In genomic region chr5:165502893-165503696, GRCh38 we compare ENCODE assay signal across 17 cellular contexts.
DNase-seq lines count a peak whose midpoint lies in the region; ATAC-seq, FAIRE-seq and TF ChIP-seq lines count a peak whose summit lies in the region.
"Had no signal": no experiment of that assay in that cellular context is flagged by ENCODE, and none has a peak within 500 bp of the region (broad histone marks: within the 10 kb centered on the region; RNA-seq: fewer than 3 reads in every experiment).

No MANE protein-coding gene starts in this region.

- H2AFZ ChIP-seq in MM.1S (ENCODE audit: low read length) (no peak overlapping the region), GM12878 (ENCODE audit: control insufficient read depth, low read depth, low read length) (no peak overlapping the region)

- WGBS in GM12878 (ENCODE audit: insufficient coverage, insufficient replicate concordance, low lambda C conversion rate, missing lambda C conversion rate) = 17% methylated on average over 11 of the region's 11 CpGs
- WGBS in mesendoderm (ENCODE audit: extremely low coverage, insufficient coverage, low lambda C conversion rate) = no CpG with 5 or more reads among the region's 11 CpGs

- H3K36me3 ChIP-seq in MM.1S (replicated peaks; ENCODE audit: insufficient read depth, low read length) (no peaks in the 10 kb centered on the region), GM12878 (ENCODE audit: control insufficient read depth in 2 of 2, insufficient read depth in 2 of 2, low read length in 1 of 2) (no peaks in the 10 kb centered on the region), mesendoderm (ENCODE audit: control insufficient read depth, insufficient read depth, low read length) (no peaks in the 10 kb centered on the region)
- H3K36me3 ChIP-seq: ascending aorta, MG63, right lobe of liver, tibial artery had no signal

- no peak for TF ChIP-seq EP300 in GM12878 (IDR thresholded peaks at IDR 0.05; ENCODE audit: borderline replicate concordance in 1 of 2, control insufficient read depth in 1 of 2, low read depth in 2 of 2, low read length in 2 of 2)

- H4K20me1 ChIP-seq in MM.1S (ENCODE audit: insufficient read depth, low read length) (no peaks in the 10 kb centered on the region), GM12878 (ENCODE audit: control insufficient read depth, insufficient read depth) (no peaks in the 10 kb centered on the region)

- POLR2A ChIA-PET in AG04450 (lab: Yijun Ruan, JAX) (no interaction called here), GM12878 (lab: Charles Lee) (no interaction called here), WTC11 (lab: Charles Lee) (no interaction called here)

- no peak overlapping the region for H4K5ac ChIP-seq in mesendoderm (ENCODE audit: low read length)

- H3K27me3 Mint-ChIP-seq in WTC11 (ENCODE audit: low read depth) (no peaks in the 10 kb centered on the region), glutamatergic neuron (ENCODE audit: unreplicated experiment) (no peaks in the 10 kb centered on the region)
- H3K27me3 Mint-ChIP-seq: B cell had no signal

- ATAC-seq in GM12878 (peak; percentile 30; the same call in 2 of the 3 replicates), WTC11 (no peak)

- no peak for TF ChIP-seq RAD21 in GM12878 (IDR thresholded peaks at IDR 0.05; ENCODE audit: insufficient read depth, low read depth, low read length)

- TF ChIP-seq CTCF in AG04450 (IDR thresholded peaks at IDR 0.05; ENCODE audit: low read depth, low read length) (no peak), MM.1S (IDR thresholded peaks at IDR 0.05; ENCODE audit: low read length) (no peak), GM12878 (IDR thresholded peaks at IDR 0.05 in 2 of 3, conservative IDR thresholded peaks at IDR 0.05 in 1 of 3; ENCODE audit: control insufficient read depth in 2 of 3, extremely low read depth in 1 of 3, insufficient read depth in 1 of 3, low read depth in 3 of 3, low read length in 3 of 3) (no peak), WTC11 (IDR thresholded peaks at IDR 0.05) (no peak), glutamatergic neuron (IDR thresholded peaks at IDR 0.05; ENCODE audit: partially characterized antibody, unreplicated experiment) (no peak)

- intact Hi-C loops in GM12878 (cut with micrococcal nuclease; ENCODE audit: unreplicated experiment) = no loop called here

- no peak overlapping the region for H2BK120ac ChIP-seq in mesendoderm (ENCODE audit: low read depth, low read length)

- peaks cover 22% of the 10 kb centered on the region for H3K4me1 Mint-ChIP-seq in WTC11
- H3K4me1 Mint-ChIP-seq in glutamatergic neuron (ENCODE audit: low read depth, unreplicated experiment) = peaks cover 4% of the 10 kb centered on the region
- H3K4me1 Mint-ChIP-seq: B cell, neural crest cell had no signal

- H3K9me3 ChIP-seq in AG04450 (ENCODE audit: control insufficient read depth, insufficient read depth, low read length) (no peaks in the 10 kb centered on the region), MM.1S (replicated peaks; ENCODE audit: insufficient read depth, low read length) (no peaks in the 10 kb centered on the region; the same call in 1 of the 2 replicates), GM12878 (replicated peaks; ENCODE audit: control insufficient read depth, insufficient read depth, low read length) (no peaks in the 10 kb centered on the region)
- H3K9me3 ChIP-seq: right lobe of liver had no signal

- no peak overlapping the region for H2BK5ac ChIP-seq in mesendoderm (ENCODE audit: low read length)

- H4K8ac ChIP-seq in mesendoderm (ENCODE audit: low read depth, low read length) = no peak overlapping the region

- RAD21 ChIA-PET in GM12878 (lab: Charles Lee; ENCODE audit: unreplicated experiment) = no interaction called here

- no peak for FAIRE-seq in GM12878 (lab: Jason Lieb, UNC)
- FAIRE-seq: TTC549 had no signal

- H2AK5ac ChIP-seq in mesendoderm (ENCODE audit: low read length) = no peak overlapping the region

- DNase-seq in AG04450 (ENCODE audit: low read depth, low spot score) (no peak), MM.1S (no peak), GM12878 (ENCODE audit: low read depth, low spot score) (no peak), mesendoderm (peak; percentile 45), activated gamma-delta T cell treated with Interleukin-2 at 50 U/mL for 16 hours (no peak), WTC11 (ENCODE audit: low spot score) (no peak), SKM-1 (lab: John Stamatoyannopoulos, UW; ENCODE audit: unreplicated experiment) (no peak), glutamatergic neuron (no peak)
- DNase-seq: MG63; right lobe of liver; stimulated activated CD4-positive, alpha-beta T cell treated with anti-CD3 and anti-CD28 coated beads, Interleukin-4, amount 100 ng/mL, for 1 hour; tibial artery had no signal

- TF ChIP-seq POLR2A in GM12878 (IDR thresholded peaks at IDR 0.05; ENCODE audit: low read depth, low read length) = no peak

- no peaks in the 10 kb centered on the region for H3K79me1 ChIP-seq in mesendoderm (ENCODE audit: low read length)

- peak overlapping the region; percentile 53 for H3K4me3 ChIP-seq in AG04450 (ENCODE audit: low read depth, low read length)
- H3K4me3 ChIP-seq in MM.1S (ENCODE audit: low read length) = no peak overlapping the region
- no peak overlapping the region for H3K4me3 ChIP-seq in GM12878
- H3K4me3 ChIP-seq in mesendoderm (ENCODE audit: low read length) = no peak overlapping the region
- H3K4me3 ChIP-seq: ascending aorta, lung, MG63, right lobe of liver, tibial artery had no signal

- in situ Hi-C loops in GM12878 (cut with MboI) = no loop called here

- BruUV-seq in GM12878 (replicated peaks; lab: Mats Ljungman, UMichigan) = no TSS peak

- no peak overlapping the region for H3K9ac ChIP-seq in MM.1S (ENCODE audit: low read length)
- no peak overlapping the region for H3K9ac ChIP-seq in GM12878 (ENCODE audit: control insufficient read depth, insufficient read depth, low read length)
- no peak overlapping the region for H3K9ac ChIP-seq in mesendoderm (ENCODE audit: low read length)

- H3K27ac Mint-ChIP-seq in WTC11 (no peak overlapping the region; the same call in 1 of the 2 replicates), glutamatergic neuron (ENCODE audit: unreplicated experiment) (no peak overlapping the region)
- H3K27ac Mint-ChIP-seq: B cell had no signal

- H3K18ac ChIP-seq in mesendoderm (ENCODE audit: low read length) = no peak overlapping the region

- no peaks in the 10 kb centered on the region for H3F3A ChIP-seq in MM.1S (ENCODE audit: insufficient read depth, low read length)

- H3K4me2 ChIP-seq in MM.1S (ENCODE audit: low read depth, low read length) (0 out of 2 replicates have a peak overlapping the region, but pooled peaks have one; percentile 25), GM12878 (ENCODE audit: control insufficient read depth, insufficient read depth) (no peak overlapping the region), mesendoderm (ENCODE audit: low read length) (no peak overlapping the region)

- H3K4me1 ChIP-seq in MM.1S (ENCODE audit: low read length) (no peaks in the 10 kb centered on the region), GM12878 (ENCODE audit: control insufficient read depth, insufficient read depth, low read length) (no peaks in the 10 kb centered on the region), mesendoderm (ENCODE audit: control insufficient read depth, low read depth, low read length) (no peaks in the 10 kb centered on the region)
- H3K4me1 ChIP-seq: ascending aorta, right lobe of liver, tibial artery had no signal

- H3K4me3 Mint-ChIP-seq in WTC11 (no peak overlapping the region), glutamatergic neuron (ENCODE audit: unreplicated experiment) (no peak overlapping the region)
- H3K4me3 Mint-ChIP-seq: B cell, neural crest cell had no signal

- CTCF ChIA-PET in AG04450 (lab: Charles Lee) (interaction anchor here (1.0 to 1.4 kb wide), 2 partner anchors 45 to 127 kb away, joined by 4 to 6 read pairs; no protein-coding TSS in a partner anchor), GM12878 (lab: Yijun Ruan, JAX) (no interaction called here), WTC11 (lab: Charles Lee) (interaction anchor here (0.5 to 0.6 kb wide), 2 partner anchors 11 to 277 kb away, joined by 4 read pairs; no protein-coding TSS in a partner anchor)

- H3K4ac ChIP-seq in mesendoderm (ENCODE audit: low read depth, low read length) = no peak overlapping the region

- no peak overlapping the region for H3K56ac ChIP-seq in mesendoderm (ENCODE audit: low read length)

- H3K27ac ChIP-seq in AG04450 (ENCODE audit: low read depth, low read length) (no peak overlapping the region), MM.1S (ENCODE audit: low read length) (no peak overlapping the region), GM12878 (ENCODE audit: control insufficient read depth, insufficient read depth) (no peak overlapping the region), mesendoderm (ENCODE audit: low read depth, low read length) (no peak overlapping the region)
- H3K27ac ChIP-seq: ascending aorta, right lobe of liver, tibial artery had no signal

- H3K79me2 ChIP-seq in MM.1S (ENCODE audit: low read length) (no peaks in the 10 kb centered on the region), GM12878 (ENCODE audit: control insufficient read depth, insufficient read depth, low read length) (no peaks in the 10 kb centered on the region), mesendoderm (ENCODE audit: control insufficient read depth, insufficient read depth, low read length) (no peaks in the 10 kb centered on the region)

- no peaks in the 10 kb centered on the region for H3K9me2 ChIP-seq in MM.1S (replicated peaks; ENCODE audit: insufficient read depth, low read length)

- no peak overlapping the region for H2BK15ac ChIP-seq in mesendoderm (replicated peaks; ENCODE audit: low read depth)

- H3K9me3 Mint-ChIP-seq in WTC11 = peaks cover 23% of the 10 kb centered on the region
- no peaks in the 10 kb centered on the region for H3K9me3 Mint-ChIP-seq in glutamatergic neuron (ENCODE audit: unreplicated experiment)

- H3K23ac ChIP-seq in mesendoderm (ENCODE audit: low read length) = no peak overlapping the region

- H3K36me3 Mint-ChIP-seq in WTC11 (peaks cover 15% of the 10 kb centered on the region), glutamatergic neuron (ENCODE audit: unreplicated experiment) (peaks cover 1% of the 10 kb centered on the region)

- no peaks in the 10 kb centered on the region for H3K27me3 ChIP-seq in AG04450 (ENCODE audit: control insufficient read depth, insufficient read depth, low read length)
- no peaks in the 10 kb centered on the region for H3K27me3 ChIP-seq in MM.1S (replicated peaks; ENCODE audit: insufficient read depth, low read length)
- H3K27me3 ChIP-seq in GM12878 (replicated peaks in 1 of 2; ENCODE audit: control insufficient read depth in 2 of 2, insufficient read depth in 2 of 2, low read length in 1 of 2) = no peaks in the 10 kb centered on the region
- no peaks in the 10 kb centered on the region for H3K27me3 ChIP-seq in mesendoderm (ENCODE audit: insufficient read depth, low read length, poor library complexity)
- H3K27me3 ChIP-seq: ascending aorta, MG63, right lobe of liver, tibial artery had no signal

- SMC1A ChIA-PET in GM12878 (lab: Charles Lee; ENCODE audit: uncharacterized antibody, unreplicated experiment) = interaction anchor here (1.3 to 1.5 kb wide), 2 partner anchors 9 to 10 kb away, joined by 3 read pairs; no protein-coding TSS in a partner anchor

TF ChIP-seq in GM12878, 131 proteins besides CTCF, POLR2A, EP300 and RAD21 (continues in another document):
- TF ChIP-seq WRNIP1 (IDR thresholded peaks at IDR 0.05; ENCODE audit: borderline replicate concordance, low read depth, low read length) = no peak

TF ChIP-seq in WTC11, 78 proteins besides CTCF, POLR2A, EP300 and RAD21 (continues in another document):
- TF ChIP-seq ZBTB21 (CRISPR knock-in tag; IDR thresholded peaks at IDR 0.05; ENCODE audit: borderline replicate concordance) = no peak
